In genomic region chr19:14505488-14506239, GRCh38 we compare ENCODE assay signal across 8 cellular contexts. TPM values are rescaled to one million over a fixed set of nuclear protein-coding genes. Genes with fewer than 3 reads are reported as not detected.
A peak's percentile ranks its signal among the peaks of the same experiment; 100 is the strongest.
DNase-seq lines count a peak whose midpoint lies in the region; ATAC-seq and TF ChIP-seq lines count a peak whose summit lies in the region.

No MANE protein-coding gene starts in this region.

- no peak for ATAC-seq in HG02798 (IDR thresholded peaks at IDR 0.05; ENCODE audit: poor library complexity, unreplicated experiment)
- no peak for ATAC-seq in HG02970 (IDR thresholded peaks at IDR 0.05; ENCODE audit: low FRiP score, unreplicated experiment)

- H3K4me1 ChIP-seq in PC-9 (replicated peaks; ENCODE audit: insufficient read depth), result peaks cover 83% of the 10 kb centered on the region

- no peaks in the 10 kb centered on the region for H4K20me1 ChIP-seq in PC-9 (ENCODE audit: insufficient read depth)

- no peaks in the 10 kb centered on the region for H3K9me3 Mint-ChIP-seq in activated T-helper 1 cell treated with anti-CD3 and anti-CD28 coated beads, Interleukin-12 subunit alpha, Interleukin-12 subunit beta, Interleukin-2, Interleukin-4 antibody, amounts not matched to agents 30 ng/mL and 10 ng/mL and 1 ng/mL, durations not matched to agents 14 hours and 24 hours and 36 hours

- POLR2A ChIA-PET in PC-9 (lab: Charles Lee; ENCODE audit: unreplicated experiment), result interaction anchor here (0.6 to 1.3 kb wide), 8 partner anchors 8 to 913 kb away, joined by 3 to 14 read pairs (median 6); partner anchors contain the start of genes AKAP8L, ASF1B and DNAJB1

- BruUV-seq in PC-9 (replicated peaks; lab: Mats Ljungman, UMichigan), result TSS peak; percentile 48

- H3K9me3 ChIP-seq in PC-9 (ENCODE audit: insufficient read depth, low read depth), result no peaks in the 10 kb centered on the region

- peaks cover 35% of the 10 kb centered on the region for H3K4me1 Mint-ChIP-seq in activated T-helper 1 cell treated with anti-CD3 and anti-CD28 coated beads, Interleukin-12 subunit alpha, Interleukin-12 subunit beta, Interleukin-2, Interleukin-4 antibody, amounts not matched to agents 30 ng/mL and 10 ng/mL and 1 ng/mL, durations not matched to agents 14 hours and 24 hours and 36 hours (ENCODE audit: low read depth)

- H3K27me3 Mint-ChIP-seq in activated T-helper 1 cell treated with anti-CD3 and anti-CD28 coated beads, Interleukin-12 subunit alpha, Interleukin-12 subunit beta, Interleukin-2, Interleukin-4 antibody, amounts not matched to agents 30 ng/mL and 10 ng/mL and 1 ng/mL, durations not matched to agents 14 hours and 24 hours and 36 hours (ENCODE audit: insufficient read depth), result peaks cover 9% of the 10 kb centered on the region

- H3K36me3 ChIP-seq in PC-9 (ENCODE audit: low read depth), result no peaks in the 10 kb centered on the region

- peaks cover 21% of the 10 kb centered on the region for H3K79me2 ChIP-seq in PC-9 (ENCODE audit: low read depth)

- peaks cover 83% of the 10 kb centered on the region for H3F3A ChIP-seq in PC-9 (ENCODE audit: insufficient read depth, low read depth)

- no peaks in the 10 kb centered on the region for H3K9me2 ChIP-seq in PC-9 (ENCODE audit: insufficient read depth)

- TF ChIP-seq CTCF in PC-9 (conservative IDR thresholded peaks at IDR 0.05) (peak; percentile 99), foreskin fibroblast (IDR thresholded peaks at IDR 0.05; ENCODE audit: low read depth, low read length) (peak; percentile 75)

- intact Hi-C loops in PC-9 (cut with micrococcal nuclease; ENCODE audit: unreplicated experiment), result loop anchor here (1.0 to 5.0 kb wide), 3 partner anchors 10 to 659 kb away; partner anchors contain the start of gene RFX1
- intact Hi-C loops in activated T-helper 1 cell treated with anti-CD3 and anti-CD28 coated beads, Interleukin-12 subunit alpha, Interleukin-12 subunit beta, Interleukin-2, Interleukin-4 antibody, amounts not matched to agents 30 ng/mL and 10 ng/mL and 1 ng/mL, durations not matched to agents 14 hours and 24 hours and 36 hours (cut with micrococcal nuclease), result no loop called here

- H3K4me3 ChIP-seq in PC-9 (peak overlapping the region; percentile 45; the same call in 1 of the 2 replicates), foreskin fibroblast (ENCODE audit: low read depth in 1 of 2, low read length in 2 of 2) (no peak overlapping the region)

- no peaks in the 10 kb centered on the region for H3K27me3 ChIP-seq in PC-9 (ENCODE audit: insufficient read depth, low read depth)

- DNase-seq in SIG-M5 treated with dmso at 0.1 percent for 504 hours (lab: John Stamatoyannopoulos, UW; ENCODE audit: unreplicated experiment) (peak; percentile 53), SIG-M5 (lab: John Stamatoyannopoulos, UW) (no peak), PC-9 (peak; percentile 97 to 100), foreskin fibroblast (peak; percentile 67 to 81), renal cortical epithelial cell (ENCODE audit: low read depth) (peak; percentile 70)
- DNase-seq in activated T-helper 1 cell treated with anti-CD3 and anti-CD28 coated beads, Interleukin-12 subunit alpha, Interleukin-12 subunit beta, Interleukin-2, Interleukin-4 antibody, amounts not matched to agents 30 ng/mL and 10 ng/mL and 1 ng/mL, durations not matched to agents 14 hours and 24 hours and 36 hours (ENCODE audit: low spot score), result peak; percentile 63

- H3K27ac Mint-ChIP-seq in activated T-helper 1 cell treated with anti-CD3 and anti-CD28 coated beads, Interleukin-12 subunit alpha, Interleukin-12 subunit beta, Interleukin-2, Interleukin-4 antibody, amounts not matched to agents 30 ng/mL and 10 ng/mL and 1 ng/mL, durations not matched to agents 14 hours and 24 hours and 36 hours, result peak overlapping the region; percentile 27

- CTCF ChIA-PET in PC-9 (lab: Charles Lee), result interaction anchor here (1.0 to 2.1 kb wide), 4 partner anchors 10 to 412 kb away, joined by 4 to 10 read pairs (median 8); no protein-coding TSS in a partner anchor

- no peak overlapping the region for H2AFZ ChIP-seq in PC-9

- peak overlapping the region; percentile 66 for H3K4me2 ChIP-seq in PC-9

- peak overlapping the region; percentile 99 for H3K27ac ChIP-seq in PC-9

- H3K36me3 Mint-ChIP-seq in activated T-helper 1 cell treated with anti-CD3 and anti-CD28 coated beads, Interleukin-12 subunit alpha, Interleukin-12 subunit beta, Interleukin-2, Interleukin-4 antibody, amounts not matched to agents 30 ng/mL and 10 ng/mL and 1 ng/mL, durations not matched to agents 14 hours and 24 hours and 36 hours (ENCODE audit: low read depth), result no peaks in the 10 kb centered on the region

- no peak overlapping the region for H3K4me3 Mint-ChIP-seq in activated T-helper 1 cell treated with anti-CD3 and anti-CD28 coated beads, Interleukin-12 subunit alpha, Interleukin-12 subunit beta, Interleukin-2, Interleukin-4 antibody, amounts not matched to agents 30 ng/mL and 10 ng/mL and 1 ng/mL, durations not matched to agents 14 hours and 24 hours and 36 hours

RNA-seq across cellular contexts. Expression of gene GIPC1, which starts 9.7 kb away (rescaled TPM):
- total RNA-seq in PC-9 (2021), result 205 and 259 TPM in 2 replicates
- total RNA-seq in activated T-helper 1 cell treated with anti-CD3 and anti-CD28 coated beads, Interleukin-12 subunit alpha, Interleukin-12 subunit beta, Interleukin-2, Interleukin-4 antibody, amounts not matched to agents 30 ng/mL and 10 ng/mL and 1 ng/mL, durations not matched to agents 14 hours and 24 hours and 36 hours, result 42.9 and 43.7 TPM in 2 replicates
- total RNA-seq in renal cortical epithelial cell, result 180 and 401 TPM in 2 replicates

RNA-seq across cellular contexts. Expression of gene DNAJB1, which starts 12.5 kb away (rescaled TPM):
- total RNA-seq in PC-9 (2021), result 159 and 199 TPM in 2 replicates
- total RNA-seq in activated T-helper 1 cell treated with anti-CD3 and anti-CD28 coated beads, Interleukin-12 subunit alpha, Interleukin-12 subunit beta, Interleukin-2, Interleukin-4 antibody, amounts not matched to agents 30 ng/mL and 10 ng/mL and 1 ng/mL, durations not matched to agents 14 hours and 24 hours and 36 hours, result 104 and 120 TPM in 2 replicates
- total RNA-seq in renal cortical epithelial cell, result 55.3 and 58.9 TPM in 2 replicates

RNA-seq across cellular contexts. Expression of gene TECR, which starts 23.7 kb away (rescaled TPM):
- total RNA-seq in PC-9 (2021), result 212 and 294 TPM in 2 replicates
- 110 and 120 TPM in 2 replicates for total RNA-seq in activated T-helper 1 cell treated with anti-CD3 and anti-CD28 coated beads, Interleukin-12 subunit alpha, Interleukin-12 subunit beta, Interleukin-2, Interleukin-4 antibody, amounts not matched to agents 30 ng/mL and 10 ng/mL and 1 ng/mL, durations not matched to agents 14 hours and 24 hours and 36 hours
- total RNA-seq in renal cortical epithelial cell, result 33.4 and 35.6 TPM in 2 replicates

RNA-seq across cellular contexts. Expression of gene PTGER1, which starts 30.5 kb away (rescaled TPM):
- total RNA-seq in PC-9 (2021) (1.4 TPM in 2 replicates), renal cortical epithelial cell (0.85 and 5.0 TPM in 2 replicates)
- total RNA-seq in activated T-helper 1 cell treated with anti-CD3 and anti-CD28 coated beads, Interleukin-12 subunit alpha, Interleukin-12 subunit beta, Interleukin-2, Interleukin-4 antibody, amounts not matched to agents 30 ng/mL and 10 ng/mL and 1 ng/mL, durations not matched to agents 14 hours and 24 hours and 36 hours, result 0.44 and 0.78 TPM in 2 replicates
